Comparison of ENCODE assay signal across 20 cellular contexts in genomic region chr9:36132081-36132480, GRCh38. TPM values are rescaled to one million over a fixed set of nuclear protein-coding genes. Genes with fewer than 3 reads are reported as not detected.
DNase-seq lines count a peak whose midpoint lies in the region; ATAC-seq and TF ChIP-seq lines count a peak whose summit lies in the region.
"Had no signal": no experiment of that assay in that cellular context is flagged by ENCODE, and none has a peak within 500 bp of the region (broad histone marks: within the 10 kb centered on the region; RNA-seq: fewer than 3 reads in every experiment).

No MANE protein-coding gene starts in this region.

- H3K27ac ChIP-seq in foreskin keratinocyte (peak overlapping the region; percentile 33), thoracic aorta (peak overlapping the region in 1 of 2 donors; percentile 1)
- H3K27ac ChIP-seq: BLaER1 treated with 17β-estradiol and CSF1 and Interleukin-3, amounts not matched to agents 10 nM and 100 nM; VCaP had no signal

- no peaks in the 10 kb centered on the region for H3K36me3 ChIP-seq in thoracic aorta
- H3K36me3 ChIP-seq: BLaER1 treated with 17β-estradiol and CSF1 and Interleukin-3, amounts not matched to agents 10 nM and 100 nM; transverse colon had no signal

- peaks cover 4% of the 10 kb centered on the region for H3K9me3 Mint-ChIP-seq in chondrocyte (ENCODE audit: low read depth)
- H3K9me3 Mint-ChIP-seq: activated CD4-positive, alpha-beta memory T cell treated with anti-CD3 and anti-CD28 coated beads, Interleukin-2, amount 10 ng/mL, durations not matched to agents 7 days and 5 days; activated T-cell treated with anti-CD3 and anti-CD28 coated beads, Interleukin-2, amount 50 U/mL, for 24 hours had no signal

- peak; percentile 50 for ATAC-seq in foreskin keratinocyte
- ATAC-seq in thoracic aorta (ENCODE audit: insufficient number of reproducible peaks, low FRiP score, low read depth), result peak; percentile 9
- no peak for ATAC-seq in HG02759 (IDR thresholded peaks at IDR 0.05; ENCODE audit: unreplicated experiment)
- ATAC-seq: HCT116, left ventricle myocardium superior had no signal

- TF ChIP-seq CTCF in chondrocyte (IDR thresholded peaks at IDR 0.05) (no peak), foreskin keratinocyte (conservative IDR thresholded peaks at IDR 0.05) (no peak), thoracic aorta (IDR thresholded peaks at IDR 0.05) (no peak)

- H3K27me3 Mint-ChIP-seq in chondrocyte (ENCODE audit: low read depth), result no peaks in the 10 kb centered on the region
- H3K27me3 Mint-ChIP-seq: activated T-cell treated with anti-CD3 and anti-CD28 coated beads, Interleukin-2, amount 50 U/mL, for 24 hours had no signal

- H3K4me1 ChIP-seq in foreskin keratinocyte, result peaks cover 7% of the 10 kb centered on the region
- H3K4me1 ChIP-seq in thoracic aorta (ENCODE audit: control insufficient read depth in 1 of 2, low read depth in 2 of 2), result peaks cover 2 to 7% of the 10 kb centered on the region in 2 donors

- H3K27me3 ChIP-seq in foreskin keratinocyte (peaks cover 8% of the 10 kb centered on the region), thoracic aorta (replicated peaks; ENCODE audit: insufficient read depth) (no peaks in the 10 kb centered on the region)
- H3K27me3 ChIP-seq: transverse colon had no signal

- peak overlapping the region; percentile 88 for H3K27ac Mint-ChIP-seq in chondrocyte (ENCODE audit: unreplicated experiment)
- H3K27ac Mint-ChIP-seq: activated CD4-positive, alpha-beta memory T cell treated with anti-CD3 and anti-CD28 coated beads, Interleukin-2, amount 10 ng/mL, durations not matched to agents 7 days and 5 days; activated T-cell treated with anti-CD3 and anti-CD28 coated beads, Interleukin-2, amount 50 U/mL, for 24 hours had no signal

- DNase-seq in LHCN-M2 (ENCODE audit: low read depth) (peak; percentile 72), chondrocyte (ENCODE audit: low spot score) (no peak), foreskin keratinocyte (peak in 1 of 2 donors; percentile 67), thoracic aorta (ENCODE audit: low spot score) (no peak), SIG-M5 treated with dmso at 0.1 percent for 504 hours (lab: John Stamatoyannopoulos, UW; ENCODE audit: unreplicated experiment) (no peak)
- no peak for DNase-seq in activated CD4-positive, CD25-positive, alpha-beta regulatory T cell (lab: John Stamatoyannopoulos, UW)
- DNase-seq: activated CD4-positive, alpha-beta memory T cell treated with anti-CD3 and anti-CD28 coated beads, Interleukin-2, amount 10 ng/mL, durations not matched to agents 7 days and 5 days; activated naive CD4-positive, alpha-beta T cell treated with anti-CD3 and anti-CD28 coated beads, Interleukin-2, amount 50 U/mL, for 16 hours; activated T-cell treated with anti-CD3 and anti-CD28 coated beads, Interleukin-2, amount 50 U/mL, for 24 hours; effector memory CD4-positive, alpha-beta T cell; left ventricle myocardium superior; NCI-H446; NK-92 treated with Interleukin-12 subunit alpha and Interleukin-12 subunit beta, amount 100 ng/mL, for 24 hours; stimulated activated CD4-positive, alpha-beta T cell treated with anti-CD3 and anti-CD28 coated beads, Interleukin-4, amount 100 ng/mL, for 24 hours; stimulated activated CD8-positive, alpha-beta memory T cell treated with anti-CD3 and anti-CD28 coated beads, Interleukin-4, amount 100 ng/mL, for 48 hours; transverse colon had no signal

- no peak overlapping the region for H3K4me3 Mint-ChIP-seq in chondrocyte (ENCODE audit: unreplicated experiment)
- H3K4me3 Mint-ChIP-seq: activated CD4-positive, alpha-beta memory T cell treated with anti-CD3 and anti-CD28 coated beads, Interleukin-2, amount 10 ng/mL, durations not matched to agents 7 days and 5 days; activated T-cell treated with anti-CD3 and anti-CD28 coated beads, Interleukin-2, amount 50 U/mL, for 24 hours had no signal

- H3K4me3 ChIP-seq in thoracic aorta, result no peak overlapping the region
- H3K4me3 ChIP-seq: BLaER1 treated with 17β-estradiol and CSF1 and Interleukin-3, amounts not matched to agents 10 nM and 100 nM; transverse colon had no signal

- H3K36me3 Mint-ChIP-seq in chondrocyte (ENCODE audit: low read depth), result no peaks in the 10 kb centered on the region

- no peaks in the 10 kb centered on the region for H3K9me3 ChIP-seq in thoracic aorta
- H3K9me3 ChIP-seq: BLaER1 treated with 17β-estradiol and CSF1 and Interleukin-3, amounts not matched to agents 10 nM and 100 nM; transverse colon had no signal

- H3K4me1 Mint-ChIP-seq in chondrocyte (ENCODE audit: low read depth), result peaks cover 17% of the 10 kb centered on the region

RNA-seq across cellular contexts. Expression of gene GLIPR2, which starts 4.5 kb away (rescaled TPM):
- total RNA-seq in LHCN-M2 (2014; rRNA removed) (29.6 and 38.3 TPM in 2 replicates), chondrocyte (101 to 110 TPM (median 102 TPM) in 3 replicates), foreskin keratinocyte (2.4 and 4.2 TPM in 2 replicates), thoracic aorta (10 to 100 TPM; 47.0 to 52.1 TPM)
- polyA plus RNA-seq in LHCN-M2 (2012), result 44.3 TPM
- polyA plus RNA-seq in foreskin keratinocyte, result 2.9 and 5.0 TPM in 2 replicates

RNA-seq across cellular contexts. Expression of gene CCIN, which starts 37.1 kb away (rescaled TPM):
- total RNA-seq in LHCN-M2 (2014; rRNA removed), result 1.2 and 1.8 TPM in 2 replicates
- 2.2 TPM for polyA plus RNA-seq in LHCN-M2 (2012)
- 2.4 to 2.7 TPM (median 2.4 TPM) in 3 replicates for total RNA-seq in chondrocyte
- 0.14 TPM in 1 of 2 replicates, not detected in the other for total RNA-seq in foreskin keratinocyte
- polyA plus RNA-seq in foreskin keratinocyte, result 0.12 TPM in 1 of 2 replicates, not detected in the other
- total RNA-seq in thoracic aorta, result 1 to 10 TPM; 1.6 to 2.3 TPM
- total RNA-seq: transverse colon had no signal

RNA-seq across cellular contexts. Expression of gene CLTA, which starts 58.6 kb away (rescaled TPM):
- total RNA-seq in LHCN-M2 (2014; rRNA removed), result 418 and 464 TPM in 2 replicates
- polyA plus RNA-seq in LHCN-M2 (2012), result 483 TPM
- 200 to 243 TPM (median 240 TPM) in 3 replicates for total RNA-seq in chondrocyte
- 249 and 260 TPM in 2 replicates for total RNA-seq in foreskin keratinocyte
- polyA plus RNA-seq in foreskin keratinocyte, result 307 and 311 TPM in 2 replicates
- 100 to 1,000 TPM; 127 to 145 TPM for total RNA-seq in thoracic aorta
